ENCODE assay signal across 17 cellular contexts in the genomic region with DNA sequence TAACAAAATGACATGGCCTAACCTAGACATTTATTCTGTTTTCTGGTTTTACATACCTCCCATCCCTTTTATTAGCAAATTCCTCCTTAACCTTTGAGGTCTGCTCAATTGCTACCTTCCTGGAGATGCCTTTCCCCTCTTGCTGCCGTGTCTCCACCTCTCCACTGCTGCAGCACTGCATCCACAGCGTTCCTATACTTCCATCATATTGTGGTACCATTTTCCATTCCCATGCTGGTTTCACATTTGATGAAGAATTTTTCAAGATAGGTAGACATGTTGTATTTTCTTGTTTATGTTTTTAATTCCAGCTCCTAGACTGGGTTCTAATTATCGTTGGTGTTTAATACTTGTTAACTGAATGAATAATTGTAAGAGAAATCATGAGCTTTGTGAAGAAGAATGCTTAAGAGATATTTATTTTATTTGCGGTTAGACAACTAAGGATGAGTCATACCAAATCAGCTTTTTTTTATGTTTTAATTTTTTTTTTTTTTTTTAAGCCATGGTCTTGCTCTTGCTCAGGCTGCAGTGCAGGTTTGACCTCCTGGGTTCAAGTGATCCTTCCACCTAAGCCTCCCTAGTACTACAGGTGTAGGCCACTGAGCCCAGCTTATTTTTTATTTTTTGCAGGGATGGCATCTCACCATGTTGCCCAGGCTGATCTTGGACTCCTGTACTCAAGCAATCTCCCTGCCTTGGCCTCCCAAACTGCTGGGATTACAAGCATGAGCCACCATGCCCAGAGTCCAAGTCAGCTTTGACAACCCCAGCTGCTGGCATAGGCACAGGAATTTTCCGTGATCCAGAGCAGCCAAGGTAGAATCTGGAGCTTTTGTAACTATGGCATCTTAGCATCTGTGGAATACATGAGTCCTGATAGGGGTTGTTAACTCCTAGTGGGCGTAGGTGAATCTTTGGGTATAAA. TPM values are rescaled to one million over a fixed set of nuclear protein-coding genes. Genes with fewer than 3 reads are reported as not detected.
DNase-seq lines count a peak whose midpoint lies in the region; ATAC-seq, FAIRE-seq and TF ChIP-seq lines count a peak whose summit lies in the region.
"Had no signal": no experiment of that assay in that cellular context is flagged by ENCODE, and none has a peak within 500 bp of the region (broad histone marks: within the 10 kb centered on the region; RNA-seq: fewer than 3 reads in every experiment).

No MANE protein-coding gene starts in this region.

- no peak overlapping the region for H3K27ac Mint-ChIP-seq in effector memory CD8-positive, alpha-beta T cell

- H3K36me3 Mint-ChIP-seq in effector memory CD8-positive, alpha-beta T cell (ENCODE audit: insufficient read depth): no peaks in the 10 kb centered on the region

- intact Hi-C loops in left lung (cut with DNase I): no loop called here

- FAIRE-seq in bronchial epithelial cell (lab: Jason Lieb, UNC): no peak
- FAIRE-seq: islet of Langerhans had no signal

- H3K36me3 ChIP-seq in bronchial epithelial cell (ENCODE audit: control insufficient read depth, insufficient read depth, low read length): no peaks in the 10 kb centered on the region
- H3K36me3 ChIP-seq in left lung: no peaks in the 10 kb centered on the region

- peak overlapping the region in 1 of 2 donors; percentile 63 for H3K27ac ChIP-seq in left lung

- no peak for TF ChIP-seq CTCF in bronchial epithelial cell (IDR thresholded peaks at IDR 0.05; ENCODE audit: insufficient read depth, low read length, severe bottlenecking)
- TF ChIP-seq CTCF in left lung (IDR thresholded peaks at IDR 0.05): no peak

- no peaks in the 10 kb centered on the region for H3K27me3 ChIP-seq in bronchial epithelial cell (ENCODE audit: control insufficient read depth, insufficient read depth, low read length)
- no peaks in the 10 kb centered on the region for H3K27me3 ChIP-seq in left lung

- H3K27me3 Mint-ChIP-seq in effector memory CD8-positive, alpha-beta T cell: no peaks in the 10 kb centered on the region

- H3K4me1 ChIP-seq in left lung: peaks cover 7 to 12% of the 10 kb centered on the region in 2 donors

- H3K4me3 ChIP-seq in bronchial epithelial cell (ENCODE audit: low read depth, low read length): no peak overlapping the region
- H3K4me3 ChIP-seq in left lung: no peak overlapping the region

- peaks cover 5 to 15% of the 10 kb centered on the region in 2 donors for H3K4me1 Mint-ChIP-seq in effector memory CD8-positive, alpha-beta T cell (ENCODE audit: low read depth in 2 of 2)

- H3K9me3 ChIP-seq in left lung: no peaks in the 10 kb centered on the region

- no peak for TF ChIP-seq POLR2A in erythroblast (IDR thresholded peaks at IDR 0.05; ENCODE audit: low read length)

- no peak overlapping the region for H3K4me3 Mint-ChIP-seq in effector memory CD8-positive, alpha-beta T cell

- DNase-seq in AG20443 (ENCODE audit: low spot score) (peak; percentile 36), LoVo (ENCODE audit: low spot score) (peak; percentile 47), bronchial epithelial cell (ENCODE audit: low read depth) (peak; percentile 81), left lung (no peak), NCI-H146 (lab: John Stamatoyannopoulos, UW) (no peak), NCI-H2107 (lab: John Stamatoyannopoulos, UW) (no peak), erythroblast (lab: John Stamatoyannopoulos, UW) (no peak)
- no peak for DNase-seq in effector memory CD8-positive, alpha-beta T cell
- DNase-seq: C1 segment of cervical spinal cord; NCI-H2171; stimulated activated CD4-positive, alpha-beta T cell treated with anti-CD3 and anti-CD28 coated beads, Interleukin-4, amount 100 ng/mL, for 24 hours; stimulated activated naive CD8-positive, alpha-beta T cell treated with anti-CD3 and anti-CD28 coated beads, Interleukin-15, Interleukin-2, amounts not matched to agents 100 U/mL and 50 U/mL, for 24 hours; T-helper 2 cell had no signal

- H3K9me3 Mint-ChIP-seq in effector memory CD8-positive, alpha-beta T cell: peaks cover 0 to 3% of the 10 kb centered on the region in 2 donors

- peak; percentile 6 for ATAC-seq in left lung
- no peak for ATAC-seq in effector memory CD8-positive, alpha-beta T cell (replicated peaks)
- ATAC-seq: esophagus mucosa had no signal

RNA-seq across cellular contexts. Expression of gene ATP6V1G3, which starts 44.0 kb away (rescaled TPM):
- total RNA-seq in bronchial epithelial cell (not detected in 2 replicates), left lung (not detected)
- total RNA-seq: cardiac septum, esophagus mucosa, pulmonary artery endothelial cell had no signal

Comparison
In these comparisons a context has a peak if more than half of its experiments do, and no peak if none do; other contexts are left out.
1. DNase-seq: peak in AG20443 (single experiment), LoVo (single experiment) and bronchial epithelial cell (single experiment); none in left lung (0 of 2), NCI-H146 (single experiment), NCI-H2107 (single experiment), effector memory CD8-positive, alpha-beta T cell (0 of 3) and erythroblast (0 of 2).